Comparison of ENCODE assay signal across 1 cellular context in genomic region chr14:45065951-45066350, GRCh38.
TF ChIP-seq lines count a peak whose summit lies in the region.

No MANE protein-coding gene starts in this region.

TF ChIP-seq in GM23338, 12 proteins besides CTCF, POLR2A, EP300 and RAD21 (continued from another document):
- TF ChIP-seq, protein P1, sequence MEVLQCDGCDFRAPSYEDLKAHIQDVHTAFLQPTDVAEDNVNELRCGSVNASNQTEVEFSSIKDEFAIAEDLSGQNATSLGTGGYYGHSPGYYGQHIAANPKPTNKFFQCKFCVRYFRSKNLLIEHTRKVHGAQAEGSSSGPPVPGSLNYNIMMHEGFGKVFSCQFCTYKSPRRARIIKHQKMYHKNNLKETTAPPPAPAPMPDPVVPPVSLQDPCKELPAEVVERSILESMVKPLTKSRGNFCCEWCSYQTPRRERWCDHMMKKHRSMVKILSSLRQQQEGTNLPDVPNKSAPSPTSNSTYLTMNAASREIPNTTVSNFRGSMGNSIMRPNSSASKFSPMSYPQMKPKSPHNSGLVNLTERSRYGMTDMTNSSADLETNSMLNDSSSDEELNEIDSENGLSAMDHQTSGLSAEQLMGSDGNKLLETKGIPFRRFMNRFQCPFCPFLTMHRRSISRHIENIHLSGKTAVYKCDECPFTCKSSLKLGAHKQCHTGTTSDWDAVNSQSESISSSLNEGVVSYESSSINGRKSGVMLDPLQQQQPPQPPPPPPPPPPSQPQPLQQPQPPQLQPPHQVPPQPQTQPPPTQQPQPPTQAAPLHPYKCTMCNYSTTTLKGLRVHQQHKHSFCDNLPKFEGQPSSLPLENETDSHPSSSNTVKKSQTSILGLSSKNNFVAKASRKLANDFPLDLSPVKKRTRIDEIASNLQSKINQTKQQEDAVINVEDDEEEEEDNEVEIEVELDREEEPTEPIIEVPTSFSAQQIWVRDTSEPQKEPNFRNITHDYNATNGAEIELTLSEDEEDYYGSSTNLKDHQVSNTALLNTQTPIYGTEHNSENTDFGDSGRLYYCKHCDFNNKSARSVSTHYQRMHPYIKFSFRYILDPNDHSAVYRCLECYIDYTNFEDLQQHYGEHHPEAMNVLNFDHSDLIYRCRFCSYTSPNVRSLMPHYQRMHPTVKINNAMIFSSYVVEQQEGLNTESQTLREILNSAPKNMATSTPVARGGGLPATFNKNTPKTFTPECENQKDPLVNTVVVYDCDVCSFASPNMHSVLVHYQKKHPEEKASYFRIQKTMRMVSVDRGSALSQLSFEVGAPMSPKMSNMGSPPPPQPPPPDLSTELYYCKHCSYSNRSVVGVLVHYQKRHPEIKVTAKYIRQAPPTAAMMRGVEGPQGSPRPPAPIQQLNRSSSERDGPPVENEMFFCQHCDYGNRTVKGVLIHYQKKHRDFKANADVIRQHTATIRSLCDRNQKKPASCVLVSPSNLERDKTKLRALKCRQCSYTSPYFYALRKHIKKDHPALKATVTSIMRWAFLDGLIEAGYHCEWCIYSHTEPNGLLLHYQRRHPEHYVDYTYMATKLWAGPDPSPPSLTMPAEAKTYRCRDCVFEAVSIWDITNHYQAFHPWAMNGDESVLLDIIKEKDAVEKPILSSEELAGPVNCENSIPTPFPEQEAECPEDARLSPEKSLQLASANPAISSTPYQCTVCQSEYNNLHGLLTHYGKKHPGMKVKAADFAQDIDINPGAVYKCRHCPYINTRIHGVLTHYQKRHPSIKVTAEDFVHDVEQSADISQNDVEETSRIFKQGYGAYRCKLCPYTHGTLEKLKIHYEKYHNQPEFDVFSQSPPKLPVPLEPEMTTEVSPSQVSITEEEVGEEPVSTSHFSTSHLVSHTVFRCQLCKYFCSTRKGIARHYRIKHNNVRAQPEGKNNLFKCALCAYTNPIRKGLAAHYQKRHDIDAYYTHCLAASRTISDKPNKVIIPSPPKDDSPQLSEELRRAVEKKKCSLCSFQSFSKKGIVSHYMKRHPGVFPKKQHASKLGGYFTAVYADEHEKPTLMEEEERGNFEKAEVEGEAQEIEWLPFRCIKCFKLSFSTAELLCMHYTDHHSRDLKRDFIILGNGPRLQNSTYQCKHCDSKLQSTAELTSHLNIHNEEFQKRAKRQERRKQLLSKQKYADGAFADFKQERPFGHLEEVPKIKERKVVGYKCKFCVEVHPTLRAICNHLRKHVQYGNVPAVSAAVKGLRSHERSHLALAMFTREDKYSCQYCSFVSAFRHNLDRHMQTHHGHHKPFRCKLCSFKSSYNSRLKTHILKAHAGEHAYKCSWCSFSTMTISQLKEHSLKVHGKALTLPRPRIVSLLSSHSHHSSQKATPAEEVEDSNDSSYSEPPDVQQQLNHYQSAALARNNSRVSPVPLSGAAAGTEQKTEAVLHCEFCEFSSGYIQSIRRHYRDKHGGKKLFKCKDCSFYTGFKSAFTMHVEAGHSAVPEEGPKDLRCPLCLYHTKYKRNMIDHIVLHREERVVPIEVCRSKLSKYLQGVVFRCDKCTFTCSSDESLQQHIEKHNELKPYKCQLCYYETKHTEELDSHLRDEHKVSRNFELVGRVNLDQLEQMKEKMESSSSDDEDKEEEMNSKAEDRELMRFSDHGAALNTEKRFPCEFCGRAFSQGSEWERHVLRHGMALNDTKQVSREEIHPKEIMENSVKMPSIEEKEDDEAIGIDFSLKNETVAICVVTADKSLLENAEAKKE (CRISPR knock-in tag; IDR thresholded peaks at IDR 0.05): no peak
- TF ChIP-seq ZNF114 (CRISPR knock-in tag; IDR thresholded peaks at IDR 0.05): no peak
- TF ChIP-seq NANOG (IDR thresholded peaks at IDR 0.05; ENCODE audit: borderline replicate concordance): no peak
- TF ChIP-seq ETS1 (IDR thresholded peaks at IDR 0.05): no peak
- TF ChIP-seq CREB1 (CRISPR knock-in tag; IDR thresholded peaks at IDR 0.05; ENCODE audit: low read depth): no peak
- no peak for TF ChIP-seq JUNB (IDR thresholded peaks at IDR 0.05; ENCODE audit: unreplicated experiment)
- no peak for TF ChIP-seq EZH2phosphoT487 (IDR thresholded peaks at IDR 0.05; ENCODE audit: unreplicated experiment)
- TF ChIP-seq EZH2 (IDR thresholded peaks at IDR 0.05; ENCODE audit: low read depth, unreplicated experiment): no peak
